ENCODE assay signal across 8 cellular contexts in genomic region chr11:62680825-62681240, GRCh38. TPM values are rescaled to one million over a fixed set of nuclear protein-coding genes. Genes with fewer than 3 reads are reported as not detected.
DNase-seq lines count a peak whose midpoint lies in the region; ATAC-seq, FAIRE-seq and TF ChIP-seq lines count a peak whose summit lies in the region.

No MANE protein-coding gene starts in this region.

- FAIRE-seq in urothelium cell line (lab: Jason Lieb, UNC) = peak; percentile 67

- peaks cover 4% of the 10 kb centered on the region for H3K36me3 ChIP-seq in mammary epithelial cell (ENCODE audit: insufficient read depth, low read length)
- H3K36me3 ChIP-seq in liver (ENCODE audit: control insufficient read depth in 4 of 4, insufficient read depth in 3 of 4, low read depth in 1 of 4, low read length in 3 of 4) = peaks cover 0 to 4% (median 2%) of the 10 kb centered on the region in 4 donors

- intact Hi-C loops in mammary epithelial cell (cut with micrococcal nuclease) = loop anchor here (1.0 to 5.0 kb wide), 5 partner anchors 14 to 152 kb away; partner anchors contain the start of genes HNRNPUL2, STX5, TEX54 and TMEM179B

- peaks cover 30% of the 10 kb centered on the region for H3K79me2 ChIP-seq in mammary epithelial cell (ENCODE audit: insufficient read depth, low read length)

- H3K4me3 ChIP-seq in mammary epithelial cell (replicated peaks in 1 of 3; ENCODE audit: insufficient read depth in 1 of 3, low read depth in 2 of 3, low read length in 3 of 3) (no peak overlapping the region), liver (ENCODE audit: low read depth in 1 of 3, low read length in 3 of 3) (no peak overlapping the region)

- DNase-seq in COLO829 (ENCODE audit: low spot score) (peak; percentile 79), LoVo (ENCODE audit: low spot score) (peak; percentile 64), SK-N-DZ (ENCODE audit: low spot score) (peak; percentile 79), mammary epithelial cell (peak; percentile 57), urothelium cell line (ENCODE audit: low spot score) (peak; percentile 75), occipital lobe (lab: John Stamatoyannopoulos, UW) (no peak)

- peak; percentile 77 to 79 for TF ChIP-seq RAD21 in liver (IDR thresholded peaks at IDR 0.05)

- no peak overlapping the region for H3K4me2 ChIP-seq in mammary epithelial cell (ENCODE audit: insufficient read depth, low read depth, low read length)

- H3K4me1 ChIP-seq in mammary epithelial cell (ENCODE audit: insufficient read depth, low read length) = peaks cover 15% of the 10 kb centered on the region
- peaks cover 0 to 35% (median 30%) of the 10 kb centered on the region in 4 donors for H3K4me1 ChIP-seq in liver (ENCODE audit: control insufficient read depth in 4 of 4, insufficient read depth in 4 of 4, low read length in 3 of 4)

- 69% methylated on average over 3 of the region's 4 CpGs for WGBS in mammary epithelial cell (ENCODE audit: low coverage, missing lambda C conversion rate)
- 52% methylated on average over 4 of the region's 4 CpGs for WGBS in liver

- H3K9me3 ChIP-seq in mammary epithelial cell (replicated peaks; ENCODE audit: insufficient read depth, low read length) (no peaks in the 10 kb centered on the region), liver (ENCODE audit: control insufficient read depth in 4 of 4, low read length in 3 of 4) (no peaks in the 10 kb centered on the region)

- dilution Hi-C loops in mammary epithelial cell (cut with HindIII; ENCODE audit: low sequenced_read_pairs) = no loop called here

- H3K9ac ChIP-seq in mammary epithelial cell (ENCODE audit: insufficient read depth, low read length) (no peak overlapping the region), liver (ENCODE audit: low read depth in 1 of 2, low read length in 2 of 2) (no peak overlapping the region)

- H3K27me3 ChIP-seq in mammary epithelial cell (ENCODE audit: insufficient read depth, low read length) = no peaks in the 10 kb centered on the region
- H3K27me3 ChIP-seq in liver (ENCODE audit: control insufficient read depth in 4 of 4, insufficient read depth in 4 of 4, low read length in 3 of 4) = no peaks in the 10 kb centered on the region

- H3K27ac ChIP-seq in mammary epithelial cell (ENCODE audit: insufficient read depth, low read depth, low read length) (no peak overlapping the region), liver (ENCODE audit: low read depth in 1 of 2, low read length in 2 of 2) (no peak overlapping the region)

- ATAC-seq in GM18867 (IDR thresholded peaks at IDR 0.05; ENCODE audit: unreplicated experiment) = peak; percentile 66

- H4K20me1 ChIP-seq in mammary epithelial cell (ENCODE audit: insufficient read depth, low read length) = no peaks in the 10 kb centered on the region

- CTCF ChIA-PET in mammary epithelial cell (lab: Charles Lee; ENCODE audit: low non-redundant PET) = interaction anchor here (0.7 to 1.1 kb wide), 6 partner anchors 9 to 555 kb away, joined by 3 to 8 read pairs (median 6); partner anchors contain the start of genes CSKMT, UQCC3 and ZBTB3

- in situ Hi-C loops in mammary epithelial cell (cut with MboI; ENCODE audit: low sequenced_read_pairs in 2 of 2) = no loop called here

- TF ChIP-seq CTCF in mammary epithelial cell (conservative IDR thresholded peaks at IDR 0.05 in 1 of 2, IDR thresholded peaks at IDR 0.05 in 1 of 2; ENCODE audit: extremely low read depth in 1 of 2, insufficient read depth in 1 of 2, low read depth in 1 of 2, low read length in 2 of 2) (peak; percentile 44 to 66), liver (IDR thresholded peaks at IDR 0.05; ENCODE audit: low read depth, low read length, missing input control) (peak; percentile 61)

- H2AFZ ChIP-seq in mammary epithelial cell (ENCODE audit: low read depth, low read length) = peak overlapping the region; percentile 67

- no TSS peak for BruUV-seq in mammary epithelial cell (replicated peaks; lab: Mats Ljungman, UMichigan)

TF ChIP-seq in liver, 16 proteins besides CTCF, POLR2A, EP300 and RAD21 (continues in another document):
- TF ChIP-seq, protein P1, sequence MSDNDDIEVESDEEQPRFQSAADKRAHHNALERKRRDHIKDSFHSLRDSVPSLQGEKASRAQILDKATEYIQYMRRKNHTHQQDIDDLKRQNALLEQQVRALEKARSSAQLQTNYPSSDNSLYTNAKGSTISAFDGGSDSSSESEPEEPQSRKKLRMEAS (IDR thresholded peaks at IDR 0.05) = no peak
- TF ChIP-seq SP1 (IDR thresholded peaks at IDR 0.05) (no peak), TAF1 (conservative IDR thresholded peaks at IDR 0.05) (no peak), GABPA (IDR thresholded peaks at IDR 0.05 in 1 of 2, conservative IDR thresholded peaks at IDR 0.05 in 1 of 2) (peak in 1 of 2 donors; percentile 14), FOXA1 (IDR thresholded peaks at IDR 0.05) (no peak), ATF3 (IDR thresholded peaks at IDR 0.05) (no peak), HNF4A (conservative IDR thresholded peaks at IDR 0.05) (peak in 1 of 2 donors; percentile 23), NR2F2 (IDR thresholded peaks at IDR 0.05) (no peak)
- TF ChIP-seq, protein P2, sequence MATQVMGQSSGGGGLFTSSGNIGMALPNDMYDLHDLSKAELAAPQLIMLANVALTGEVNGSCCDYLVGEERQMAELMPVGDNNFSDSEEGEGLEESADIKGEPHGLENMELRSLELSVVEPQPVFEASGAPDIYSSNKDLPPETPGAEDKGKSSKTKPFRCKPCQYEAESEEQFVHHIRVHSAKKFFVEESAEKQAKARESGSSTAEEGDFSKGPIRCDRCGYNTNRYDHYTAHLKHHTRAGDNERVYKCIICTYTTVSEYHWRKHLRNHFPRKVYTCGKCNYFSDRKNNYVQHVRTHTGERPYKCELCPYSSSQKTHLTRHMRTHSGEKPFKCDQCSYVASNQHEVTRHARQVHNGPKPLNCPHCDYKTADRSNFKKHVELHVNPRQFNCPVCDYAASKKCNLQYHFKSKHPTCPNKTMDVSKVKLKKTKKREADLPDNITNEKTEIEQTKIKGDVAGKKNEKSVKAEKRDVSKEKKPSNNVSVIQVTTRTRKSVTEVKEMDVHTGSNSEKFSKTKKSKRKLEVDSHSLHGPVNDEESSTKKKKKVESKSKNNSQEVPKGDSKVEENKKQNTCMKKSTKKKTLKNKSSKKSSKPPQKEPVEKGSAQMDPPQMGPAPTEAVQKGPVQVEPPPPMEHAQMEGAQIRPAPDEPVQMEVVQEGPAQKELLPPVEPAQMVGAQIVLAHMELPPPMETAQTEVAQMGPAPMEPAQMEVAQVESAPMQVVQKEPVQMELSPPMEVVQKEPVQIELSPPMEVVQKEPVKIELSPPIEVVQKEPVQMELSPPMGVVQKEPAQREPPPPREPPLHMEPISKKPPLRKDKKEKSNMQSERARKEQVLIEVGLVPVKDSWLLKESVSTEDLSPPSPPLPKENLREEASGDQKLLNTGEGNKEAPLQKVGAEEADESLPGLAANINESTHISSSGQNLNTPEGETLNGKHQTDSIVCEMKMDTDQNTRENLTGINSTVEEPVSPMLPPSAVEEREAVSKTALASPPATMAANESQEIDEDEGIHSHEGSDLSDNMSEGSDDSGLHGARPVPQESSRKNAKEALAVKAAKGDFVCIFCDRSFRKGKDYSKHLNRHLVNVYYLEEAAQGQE (IDR thresholded peaks at IDR 0.05) = no peak

RNA-seq across cellular contexts. Expression of gene UBXN1, which starts 2.0 kb away (rescaled TPM):
- polyA plus RNA-seq in SK-N-DZ (2014; cell fraction: cytosol; rRNA removed) = 155 and 166 TPM in 2 replicates
- polyA plus RNA-seq in SK-N-DZ (2014; cell fraction: nucleus; rRNA removed) = 169 and 171 TPM in 2 replicates
- total RNA-seq in mammary epithelial cell (10 to 100 TPM; 63.7 to 93.1 TPM), liver (10 to 100 TPM; 31.4 to 45.5 TPM), occipital lobe (91.4 TPM)
- polyA plus RNA-seq in mammary epithelial cell (61.8 TPM), liver (10 to 100 TPM; 36.8 to 45.7 TPM)
- polyA minus RNA-seq in mammary epithelial cell = 18.6 TPM

RNA-seq across cellular contexts. Expression of gene LRRN4CL, which starts 8.5 kb away (rescaled TPM):
- polyA plus RNA-seq in SK-N-DZ (2014; cell fraction: cytosol; rRNA removed) = 0.03 TPM in 1 of 2 replicates, not detected in the other
- 0.70 and 1.8 TPM in 2 replicates for polyA plus RNA-seq in SK-N-DZ (2014; cell fraction: nucleus; rRNA removed)
- total RNA-seq in mammary epithelial cell (under 1 TPM; 0.24 to 0.33 TPM), liver (under 1 TPM in 1 of 2 donors, not detected in 1; 0.08 TPM), occipital lobe (0.16 TPM)
- polyA plus RNA-seq in mammary epithelial cell (0.01 TPM), liver (under 1 TPM in 1 of 2 donors, not detected in 1; 0.06 TPM)
- polyA minus RNA-seq in mammary epithelial cell = not detected

RNA-seq across cellular contexts. Expression of gene LBHD1, which starts 8.8 kb away (rescaled TPM):
- polyA plus RNA-seq in SK-N-DZ (2014; cell fraction: cytosol; rRNA removed) = 5.1 and 7.3 TPM in 2 replicates
- 10.0 and 10.5 TPM in 2 replicates for polyA plus RNA-seq in SK-N-DZ (2014; cell fraction: nucleus; rRNA removed)
- total RNA-seq in mammary epithelial cell = 1 to 10 TPM; 5.3 to 8.7 TPM
- 9.2 TPM for polyA plus RNA-seq in mammary epithelial cell
- polyA minus RNA-seq in mammary epithelial cell = 21.4 TPM
- total RNA-seq in liver = 1 to 10 TPM; 3.5 to 4.4 TPM
- polyA plus RNA-seq in liver = 1 to 10 TPM; 1.6 to 3.4 TPM
- 0.94 TPM for total RNA-seq in occipital lobe

RNA-seq across cellular contexts. Expression of gene UQCC3, which starts 9.4 kb away (rescaled TPM):
- polyA plus RNA-seq in SK-N-DZ (2014; cell fraction: cytosol; rRNA removed) = 19.5 and 27.3 TPM in 2 replicates
- polyA plus RNA-seq in SK-N-DZ (2014; cell fraction: nucleus; rRNA removed) = 12.6 and 15.6 TPM in 2 replicates
- total RNA-seq in mammary epithelial cell (10 to 100 TPM in 1 of 2 donors, 1 to 10 TPM in 1; 4.0 to 11.5 TPM), liver (1 to 10 TPM; 2.9 to 6.3 TPM), occipital lobe (6.9 TPM)
- polyA plus RNA-seq in mammary epithelial cell (11.8 TPM), liver (10 to 100 TPM in 1 of 2 donors, 1 to 10 TPM in 1; 7.0 to 12.2 TPM)
- polyA minus RNA-seq in mammary epithelial cell = 2.1 TPM

RNA-seq across cellular contexts. Expression of gene CSKMT, which starts 15.7 kb away (rescaled TPM):
- polyA plus RNA-seq in SK-N-DZ (2014; cell fraction: cytosol; rRNA removed) = 9.0 and 19.0 TPM in 2 replicates
- polyA plus RNA-seq in SK-N-DZ (2014; cell fraction: nucleus; rRNA removed) = 3.8 and 15.1 TPM in 2 replicates
- total RNA-seq in mammary epithelial cell (10 to 100 TPM in 1 of 2 donors, 1 to 10 TPM in 1; 2.2 to 18.2 TPM), liver (1 to 10 TPM; 1.8 to 2.5 TPM), occipital lobe (11.5 TPM)
- polyA plus RNA-seq in mammary epithelial cell (2.9 TPM), liver (1 to 10 TPM; 2.1 to 2.4 TPM)
- 15.0 TPM for polyA minus RNA-seq in mammary epithelial cell
